ENCODE assay signal across 30 cellular contexts in genomic region chr15:76448755-76449154, GRCh38.
"Had no signal": no experiment of that assay in that cellular context is flagged by ENCODE, and none has a peak within 500 bp of the region (broad histone marks: within the 10 kb centered on the region; RNA-seq: fewer than 3 reads in every experiment).

No MANE protein-coding gene starts in this region.

- H3K27me3 Mint-ChIP-seq: naive thymus-derived CD8-positive, alpha-beta T cell; stimulated activated naive B cell treated with anti-CD40 and anti-IgM and Interleukin-4, amounts not matched to agents 10 μg/mL and 1 μg/mL and 100 μg/mL, for 72 hours had no signal

- DNase-seq: hypothalamus; immature natural killer cell; kidney; left colon; left lung; lower lobe of right lung; mammary epithelial cell; mesenchymal stem cell; naive thymus-derived CD8-positive, alpha-beta T cell; nucleus accumbens; pancreas; posterior cingulate gyrus; psoas muscle; stimulated activated CD4-positive, alpha-beta T cell treated with anti-CD3 and anti-CD28 coated beads, Interleukin-12 subunit alpha, Interleukin-12 subunit beta, amount 100 ng/mL, for 4 hours; stimulated activated CD4-positive, alpha-beta T cell treated with anti-CD3 and anti-CD28 coated beads, Interleukin-15, amount 100 ng/mL, for 24 hours; stimulated activated CD4-positive, alpha-beta T cell treated with anti-CD3 and anti-CD28 coated beads, Interleukin-2, amount 100 ng/mL, for 24 hours; stimulated activated CD4-positive, alpha-beta T cell treated with anti-CD3 and anti-CD28 coated beads, Interleukin-4, amount 100 ng/mL, for 1 hour; stimulated activated naive B cell treated with anti-CD40 and anti-IgM and Interleukin-4, amounts not matched to agents 10 μg/mL and 1 μg/mL and 100 μg/mL, for 72 hours; stimulated activated naive CD8-positive, alpha-beta T cell treated with anti-CD3 and anti-CD28 coated beads, Interleukin-15, Interleukin-2, amounts not matched to agents 100 U/mL and 50 U/mL, for 24 hours; stomach; testis; thyroid gland; trophoblast cell; upper lobe of right lung had no signal

- H3K4me3 Mint-ChIP-seq: immature natural killer cell; naive thymus-derived CD8-positive, alpha-beta T cell; nephron; neural crest cell; stimulated activated naive B cell treated with anti-CD40 and anti-IgM and Interleukin-4, amounts not matched to agents 10 μg/mL and 1 μg/mL and 100 μg/mL, for 72 hours had no signal

- H3K36me3 Mint-ChIP-seq: immature natural killer cell had no signal

- H3K4me1 Mint-ChIP-seq: immature natural killer cell; naive thymus-derived CD8-positive, alpha-beta T cell; nephron; neural crest cell had no signal

- H3K36me3 ChIP-seq: left lung, lower lobe of right lung, pancreas, stomach, thyroid gland, upper lobe of right lung had no signal

- H3K27ac Mint-ChIP-seq: immature natural killer cell; naive thymus-derived CD8-positive, alpha-beta T cell; nephron; stimulated activated naive B cell treated with anti-CD40 and anti-IgM and Interleukin-4, amounts not matched to agents 10 μg/mL and 1 μg/mL and 100 μg/mL, for 72 hours had no signal

- H3K27ac ChIP-seq: left lung, lower lobe of right lung, pancreas, psoas muscle, skin epidermis, stomach, testis, thyroid gland, upper lobe of right lung had no signal

- H3K27me3 ChIP-seq: left lung, pancreas, stomach, testis, thyroid gland, upper lobe of right lung had no signal

- H3K9me3 ChIP-seq: left lung, lower lobe of right lung, pancreas, psoas muscle, stomach, testis, thyroid gland, upper lobe of right lung had no signal

- ATAC-seq: left lung; lower lobe of right lung; naive thymus-derived CD8-positive, alpha-beta T cell; pancreas; psoas muscle; sciatic nerve; stimulated activated naive B cell treated with anti-CD40 and anti-IgM and Interleukin-4, amounts not matched to agents 10 μg/mL and 1 μg/mL and 100 μg/mL, for 72 hours; stimulated activated naive CD8-positive, alpha-beta T cell treated with anti-CD3 and anti-CD28 coated beads, Interleukin-15, Interleukin-2, amounts not matched to agents 100 U/mL and 50 U/mL, for 24 hours; upper lobe of right lung had no signal

- H3K4me1 ChIP-seq: left lung, lower lobe of right lung, pancreas, psoas muscle, stomach, testis, thyroid gland, upper lobe of right lung had no signal

- FAIRE-seq: islet of Langerhans, kidney, pancreas, urothelium cell line had no signal

- H3K4me3 ChIP-seq: left lung, lower lobe of right lung, pancreas, psoas muscle, skin epidermis, stomach, testis, thyroid gland, upper lobe of right lung had no signal

- H3K9me3 Mint-ChIP-seq: immature natural killer cell; naive thymus-derived CD8-positive, alpha-beta T cell; neural crest cell; stimulated activated naive B cell treated with anti-CD40 and anti-IgM and Interleukin-4, amounts not matched to agents 10 μg/mL and 1 μg/mL and 100 μg/mL, for 72 hours had no signal
